Comparison of ENCODE assay signal across 1 cellular context in the genomic region with DNA sequence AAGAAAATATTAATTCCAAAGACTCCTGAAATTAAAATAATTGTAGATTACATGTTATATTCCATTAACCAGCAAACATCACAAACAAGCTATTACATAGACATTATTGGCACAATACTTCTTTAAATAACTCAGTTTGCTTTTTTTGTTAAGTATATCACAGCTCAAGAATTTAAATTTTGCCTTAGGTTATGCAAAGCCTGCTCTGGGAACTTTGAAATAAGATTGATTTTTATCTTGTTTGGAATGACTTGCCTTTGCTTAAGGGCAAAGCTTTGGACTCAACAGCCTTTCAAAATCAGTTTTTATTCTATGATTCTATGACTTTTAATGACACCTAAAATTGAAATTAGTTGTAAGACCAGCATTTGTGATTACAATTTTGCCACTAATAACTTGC.
TF ChIP-seq lines count a peak whose summit lies in the region.

No MANE protein-coding gene starts in this region.

TF ChIP-seq in IMR-90, 13 proteins besides CTCF, POLR2A, EP300 and RAD21 (continued from another document):
- TF ChIP-seq, protein P1, sequence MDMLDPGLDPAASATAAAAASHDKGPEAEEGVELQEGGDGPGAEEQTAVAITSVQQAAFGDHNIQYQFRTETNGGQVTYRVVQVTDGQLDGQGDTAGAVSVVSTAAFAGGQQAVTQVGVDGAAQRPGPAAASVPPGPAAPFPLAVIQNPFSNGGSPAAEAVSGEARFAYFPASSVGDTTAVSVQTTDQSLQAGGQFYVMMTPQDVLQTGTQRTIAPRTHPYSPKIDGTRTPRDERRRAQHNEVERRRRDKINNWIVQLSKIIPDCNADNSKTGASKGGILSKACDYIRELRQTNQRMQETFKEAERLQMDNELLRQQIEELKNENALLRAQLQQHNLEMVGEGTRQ (IDR thresholded peaks at IDR 0.05; ENCODE audit: low read depth, low read length), result no peak
- no peak for TF ChIP-seq RFX5 (IDR thresholded peaks at IDR 0.05; ENCODE audit: low read depth, low read length)
- TF ChIP-seq SMC3 (IDR thresholded peaks at IDR 0.05; ENCODE audit: low read depth, low read length), result no peak
- TF ChIP-seq ELK1 (IDR thresholded peaks at IDR 0.05; ENCODE audit: borderline replicate concordance, low read depth, low read length), result no peak
- no peak for TF ChIP-seq NFE2L2 (IDR thresholded peaks at IDR 0.05; ENCODE audit: low read depth, low read length)
TF ChIP-seq in IMR-90: peak in this region for 0.
